ENCODE assay signal across 8 cellular contexts in genomic region chr19:15432629-15433518, GRCh38. TPM values are rescaled to one million over a fixed set of nuclear protein-coding genes. Genes with fewer than 3 reads are reported as not detected.
DNase-seq lines count a peak whose midpoint lies in the region; ATAC-seq and TF ChIP-seq lines count a peak whose summit lies in the region.

No MANE protein-coding gene starts in this region.

- H3K4me3 ChIP-seq in duodenal mucosa (ENCODE audit: low read depth in 1 of 2, low read length in 2 of 2) (peak overlapping the region; percentile 75 to 84), lower lobe of right lung (peak overlapping the region; percentile 93)

- H3K36me3 ChIP-seq in duodenal mucosa (ENCODE audit: control insufficient read depth in 1 of 2, insufficient read depth in 2 of 2, low read length in 2 of 2), result no peaks in the 10 kb centered on the region
- peaks cover 15% of the 10 kb centered on the region for H3K36me3 ChIP-seq in lower lobe of right lung

- no peak for TF ChIP-seq CTCF in lower lobe of right lung (IDR thresholded peaks at IDR 0.05)

- H3K4me3 Mint-ChIP-seq in activated CD4-positive, alpha-beta memory T cell treated with anti-CD3 and anti-CD28 coated beads, Interleukin-2, amount 10 ng/mL, durations not matched to agents 7 days and 5 days, result peak overlapping the region; percentile 93

- ATAC-seq in GM18907 (IDR thresholded peaks at IDR 0.05; ENCODE audit: unreplicated experiment), result peak; percentile 67
- peak; percentile 70 for ATAC-seq in HG03439 (IDR thresholded peaks at IDR 0.05; ENCODE audit: unreplicated experiment)
- ATAC-seq in lower lobe of right lung, result peak; percentile 97 to 98

- peaks cover 14 to 26% of the 10 kb centered on the region in 2 donors for H3K4me1 ChIP-seq in duodenal mucosa (ENCODE audit: control insufficient read depth in 1 of 2, insufficient read depth in 2 of 2, low read length in 2 of 2)
- peaks cover 38% of the 10 kb centered on the region for H3K4me1 ChIP-seq in lower lobe of right lung

- peak overlapping the region; percentile 82 for H3K27ac ChIP-seq in duodenal mucosa (ENCODE audit: low read depth, low read length)
- H3K27ac ChIP-seq in lower lobe of right lung, result peak overlapping the region; percentile 92

- peak overlapping the region; percentile 66 to 70 for H3K9ac ChIP-seq in duodenal mucosa (ENCODE audit: low read depth in 1 of 2, low read length in 2 of 2)

- DNase-seq in AG08395 (ENCODE audit: low spot score), result peak; percentile 98
- DNase-seq in NCI-H748 treated with DMSO at 0.1 percent for 48 hours (lab: John Stamatoyannopoulos, UW), result peak; percentile 44
- peak; percentile 95 for DNase-seq in activated CD4-positive, alpha-beta memory T cell treated with anti-CD3 and anti-CD28 coated beads, Interleukin-2, amount 10 ng/mL, durations not matched to agents 7 days and 5 days
- peak; percentile 95 for DNase-seq in lower lobe of right lung
- peak; percentile 91 to 94 for DNase-seq in stimulated activated CD4-positive, alpha-beta T cell treated with anti-CD3 and anti-CD28 coated beads, Interleukin-4, amount 100 ng/mL, for 4 hours

- CTCF ChIA-PET in activated CD4-positive, alpha-beta memory T cell treated with anti-CD3 and anti-CD28 coated beads, Interleukin-2, amount 10 ng/mL, durations not matched to agents 7 days and 5 days (lab: Charles Lee), result interaction anchor here (0.6 to 3.1 kb wide), 9 partner anchors 11 to 284 kb away, joined by 3 to 26 read pairs (median 4); partner anchors contain the start of gene AKAP8L

- POLR2A ChIA-PET in activated CD4-positive, alpha-beta memory T cell treated with anti-CD3 and anti-CD28 coated beads, Interleukin-2, amount 10 ng/mL, durations not matched to agents 7 days and 5 days (lab: Charles Lee), result interaction anchor here (0.7 to 3.7 kb wide), 18 partner anchors 13 to 307 kb away, joined by 3 to 71 read pairs (median 5); partner anchors contain the start of genes AKAP8, AKAP8L, BRD4 and RASAL3

- no peaks in the 10 kb centered on the region for H3K27me3 Mint-ChIP-seq in activated CD4-positive, alpha-beta memory T cell treated with anti-CD3 and anti-CD28 coated beads, Interleukin-2, amount 10 ng/mL, durations not matched to agents 7 days and 5 days

- intact Hi-C loops in lower lobe of right lung (cut with DNase I), result no loop called here

- H3K27me3 ChIP-seq in duodenal mucosa (ENCODE audit: control insufficient read depth in 1 of 2, insufficient read depth in 2 of 2, low read length in 2 of 2) (no peaks in the 10 kb centered on the region), lower lobe of right lung (ENCODE audit: low read depth) (no peaks in the 10 kb centered on the region)

- no peaks in the 10 kb centered on the region for H3K9me3 Mint-ChIP-seq in activated CD4-positive, alpha-beta memory T cell treated with anti-CD3 and anti-CD28 coated beads, Interleukin-2, amount 10 ng/mL, durations not matched to agents 7 days and 5 days

- peaks cover 36% of the 10 kb centered on the region for H3K4me1 Mint-ChIP-seq in activated CD4-positive, alpha-beta memory T cell treated with anti-CD3 and anti-CD28 coated beads, Interleukin-2, amount 10 ng/mL, durations not matched to agents 7 days and 5 days

- peak overlapping the region; percentile 94 for H3K27ac Mint-ChIP-seq in activated CD4-positive, alpha-beta memory T cell treated with anti-CD3 and anti-CD28 coated beads, Interleukin-2, amount 10 ng/mL, durations not matched to agents 7 days and 5 days

- H3K36me3 Mint-ChIP-seq in activated CD4-positive, alpha-beta memory T cell treated with anti-CD3 and anti-CD28 coated beads, Interleukin-2, amount 10 ng/mL, durations not matched to agents 7 days and 5 days (ENCODE audit: low read depth), result peaks cover 17% of the 10 kb centered on the region

- no peaks in the 10 kb centered on the region for H3K9me3 ChIP-seq in duodenal mucosa (ENCODE audit: control insufficient read depth in 1 of 2, low read length in 2 of 2)
- H3K9me3 ChIP-seq in lower lobe of right lung, result no peaks in the 10 kb centered on the region

RNA-seq across cellular contexts. Expression of gene AKAP8L, which starts 14.1 kb away (rescaled TPM):
- total RNA-seq in activated CD4-positive, alpha-beta memory T cell treated with anti-CD3 and anti-CD28 coated beads, Interleukin-2, amount 10 ng/mL, durations not matched to agents 7 days and 5 days, result 10 to 100 TPM; 96.3 to 98.2 TPM
- total RNA-seq in lower lobe of right lung, result 94.2 TPM

RNA-seq across cellular contexts. Expression of gene WIZ, which starts 16.9 kb away (rescaled TPM):
- 10 to 100 TPM; 25.3 to 25.4 TPM for total RNA-seq in activated CD4-positive, alpha-beta memory T cell treated with anti-CD3 and anti-CD28 coated beads, Interleukin-2, amount 10 ng/mL, durations not matched to agents 7 days and 5 days
- 25.2 TPM for total RNA-seq in lower lobe of right lung

RNA-seq across cellular contexts. Expression of gene RASAL3, which starts 31.5 kb away (rescaled TPM):
- total RNA-seq in activated CD4-positive, alpha-beta memory T cell treated with anti-CD3 and anti-CD28 coated beads, Interleukin-2, amount 10 ng/mL, durations not matched to agents 7 days and 5 days, result 100 to 1,000 TPM; 174 to 179 TPM
- 15.0 TPM for total RNA-seq in lower lobe of right lung

RNA-seq across cellular contexts. Expression of gene PGLYRP2, which starts 46.4 kb away (rescaled TPM):
- total RNA-seq in activated CD4-positive, alpha-beta memory T cell treated with anti-CD3 and anti-CD28 coated beads, Interleukin-2, amount 10 ng/mL, durations not matched to agents 7 days and 5 days, result under 1 TPM; 0.08 to 0.10 TPM
- not detected for total RNA-seq in lower lobe of right lung

RNA-seq across cellular contexts. Expression of gene AKAP8, which starts 53.3 kb away (rescaled TPM):
- total RNA-seq in activated CD4-positive, alpha-beta memory T cell treated with anti-CD3 and anti-CD28 coated beads, Interleukin-2, amount 10 ng/mL, durations not matched to agents 7 days and 5 days, result 10 to 100 TPM; 43.8 to 45.9 TPM
- 37.2 TPM for total RNA-seq in lower lobe of right lung

Comparison
In these comparisons a context has a peak if more than half of its experiments do, and no peak if none do; other contexts are left out.
1. Peak in every context shown above with its lines: DNase-seq, ATAC-seq, H3K4me3 ChIP-seq and H3K27ac ChIP-seq.
2. DNase-seq: peak in every context shown above with its lines; median percentile 98 in AG08395; 95 in activated CD4-positive, alpha-beta memory T cell treated with anti-CD3 and anti-CD28 coated beads, Interleukin-2, amount 10 ng/mL, durations not matched to agents 7 days and 5 days; 95 in lower lobe of right lung; 92 in stimulated activated CD4-positive, alpha-beta T cell treated with anti-CD3 and anti-CD28 coated beads, Interleukin-4, amount 100 ng/mL, for 4 hours; 44 in NCI-H748 treated with DMSO at 0.1 percent for 48 hours.
3. RNA of gene RASAL3, which starts 31.5 kb away (total RNA-seq): 174 to 179 TPM in activated CD4-positive, alpha-beta memory T cell treated with anti-CD3 and anti-CD28 coated beads, Interleukin-2, amount 10 ng/mL, durations not matched to agents 7 days and 5 days; 15.0 TPM in lower lobe of right lung (single experiment); every median in the first group is over 10 times any median in the second.